In the genomic region with DNA sequence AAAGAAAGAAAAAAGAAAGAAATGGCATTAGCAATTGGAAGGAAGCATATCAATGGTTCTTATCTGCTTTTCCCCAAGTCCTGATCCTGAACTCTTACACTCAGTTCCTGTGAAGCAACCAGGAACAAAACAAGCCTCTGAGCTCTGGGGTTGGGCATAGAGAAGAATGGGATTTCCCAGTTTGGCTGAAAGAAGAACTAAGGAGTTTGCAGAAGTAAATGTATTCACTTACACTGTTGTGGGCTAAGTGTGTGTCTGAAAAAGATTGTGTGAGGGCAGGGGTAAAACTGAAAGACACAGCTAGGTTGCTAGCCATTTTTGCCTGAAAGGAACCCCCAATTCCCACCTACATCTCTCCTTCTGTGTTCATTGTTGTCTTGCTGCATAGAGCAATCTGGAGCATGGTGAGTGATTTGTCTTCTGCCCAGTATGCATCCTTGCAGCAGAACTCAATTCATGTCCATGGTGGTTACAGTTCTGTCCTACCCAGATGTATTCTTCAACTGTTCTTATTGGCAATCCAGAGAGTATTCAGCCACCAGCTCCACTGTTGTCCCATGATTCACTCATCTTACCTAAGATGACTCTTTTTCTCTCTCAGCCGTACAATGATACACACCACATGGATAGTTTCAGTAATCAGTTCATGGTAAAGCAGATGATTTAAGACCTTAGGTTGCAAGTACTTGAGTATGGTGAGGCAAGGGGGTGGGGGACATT, we compare ENCODE assay signal across 13 cellular contexts.
DNase-seq lines count a peak whose midpoint lies in the region; ATAC-seq and TF ChIP-seq lines count a peak whose summit lies in the region.
"Had no signal": no experiment of that assay in that cellular context is flagged by ENCODE, and none has a peak within 500 bp of the region (broad histone marks: within the 10 kb centered on the region; RNA-seq: fewer than 3 reads in every experiment).

No MANE protein-coding gene starts in this region.

- no peaks in the 10 kb centered on the region for H3K9me3 Mint-ChIP-seq in activated naive CD8-positive, alpha-beta T cell (ENCODE audit: low read depth)
- H3K9me3 Mint-ChIP-seq in activated naive CD8-positive, alpha-beta T cell treated with anti-CD3 and anti-CD28 coated beads for 36 hours: no peaks in the 10 kb centered on the region
- H3K9me3 Mint-ChIP-seq in effector memory CD8-positive, alpha-beta T cell: no peaks in the 10 kb centered on the region

- H3K27ac Mint-ChIP-seq in activated naive CD8-positive, alpha-beta T cell: peak overlapping the region; percentile 42
- H3K27ac Mint-ChIP-seq in activated naive CD8-positive, alpha-beta T cell treated with anti-CD3 and anti-CD28 coated beads for 36 hours: no peak overlapping the region
- peak overlapping the region; percentile 3 to 44 for H3K27ac Mint-ChIP-seq in effector memory CD8-positive, alpha-beta T cell

- H3K27me3 ChIP-seq in upper lobe of right lung: no peaks in the 10 kb centered on the region
- no peaks in the 10 kb centered on the region for H3K27me3 ChIP-seq in prostate gland (replicated peaks; ENCODE audit: insufficient read depth)
- H3K27me3 ChIP-seq: esophagus muscularis mucosa had no signal

- no peak for TF ChIP-seq CTCF in upper lobe of right lung (IDR thresholded peaks at IDR 0.05)
- no peak for TF ChIP-seq CTCF in prostate gland (IDR thresholded peaks at IDR 0.05)

- WGBS in prostate gland: 95% methylated on average over 1 of the region's 1 CpG

- peaks cover 4% of the 10 kb centered on the region for H3K4me1 ChIP-seq in upper lobe of right lung
- no peaks in the 10 kb centered on the region for H3K4me1 ChIP-seq in prostate gland (replicated peaks)
- H3K4me1 ChIP-seq: parathyroid adenoma had no signal

- no peak overlapping the region for H3K4me3 Mint-ChIP-seq in activated naive CD8-positive, alpha-beta T cell
- no peak overlapping the region for H3K4me3 Mint-ChIP-seq in activated naive CD8-positive, alpha-beta T cell treated with anti-CD3 and anti-CD28 coated beads for 36 hours
- H3K4me3 Mint-ChIP-seq in effector memory CD8-positive, alpha-beta T cell: no peak overlapping the region

- H3K9me3 ChIP-seq in upper lobe of right lung (no peaks in the 10 kb centered on the region), prostate gland (no peaks in the 10 kb centered on the region)
- H3K9me3 ChIP-seq: esophagus muscularis mucosa had no signal

- no peak for TF ChIP-seq POLR2A in prostate gland (IDR thresholded peaks at IDR 0.05)

- DNase-seq in activated naive CD8-positive, alpha-beta T cell treated with anti-CD3 and anti-CD28 coated beads for 36 hours: no peak
- DNase-seq in effector memory CD8-positive, alpha-beta T cell: no peak
- DNase-seq in upper lobe of right lung (no peak), prostate gland (ENCODE audit: low spot score) (no peak), GM19240 (ENCODE audit: insufficient read length, low spot score) (no peak)
- DNase-seq in stimulated activated CD4-positive, alpha-beta T cell treated with anti-CD3 and anti-CD28 coated beads, Interleukin-2, amount 100 ng/mL, for 48 hours: no peak
- DNase-seq: DMS79 treated with DMSO at 0.1 percent for 48 hours; stimulated activated CD4-positive, alpha-beta T cell treated with anti-CD3 and anti-CD28 coated beads, Interleukin-15, amount 100 ng/mL, for 24 hours had no signal

- no peak overlapping the region for H3K4me3 ChIP-seq in upper lobe of right lung
- H3K4me3 ChIP-seq in prostate gland: no peak overlapping the region
- H3K4me3 ChIP-seq: esophagus muscularis mucosa had no signal

- H3K27ac ChIP-seq in upper lobe of right lung (no peak overlapping the region), prostate gland (no peak overlapping the region)
- H3K27ac ChIP-seq: esophagus muscularis mucosa, parathyroid adenoma had no signal

- H3K4me1 Mint-ChIP-seq in activated naive CD8-positive, alpha-beta T cell (ENCODE audit: low read depth): peaks cover 38% of the 10 kb centered on the region
- peaks cover 33% of the 10 kb centered on the region for H3K4me1 Mint-ChIP-seq in activated naive CD8-positive, alpha-beta T cell treated with anti-CD3 and anti-CD28 coated beads for 36 hours
- H3K4me1 Mint-ChIP-seq in effector memory CD8-positive, alpha-beta T cell (ENCODE audit: low read depth in 2 of 2): peaks cover 18 to 46% of the 10 kb centered on the region in 2 donors

- no peaks in the 10 kb centered on the region for H3K27me3 Mint-ChIP-seq in activated naive CD8-positive, alpha-beta T cell
- H3K27me3 Mint-ChIP-seq in activated naive CD8-positive, alpha-beta T cell treated with anti-CD3 and anti-CD28 coated beads for 36 hours: no peaks in the 10 kb centered on the region
- H3K27me3 Mint-ChIP-seq in effector memory CD8-positive, alpha-beta T cell: no peaks in the 10 kb centered on the region

- ATAC-seq in HG02885 (IDR thresholded peaks at IDR 0.05; ENCODE audit: poor library complexity, unreplicated experiment): peak; percentile 72
- no peak for ATAC-seq in effector memory CD8-positive, alpha-beta T cell (replicated peaks)
- ATAC-seq in upper lobe of right lung: peak; percentile 66
- ATAC-seq: Panc1 had no signal

- intact Hi-C loops in upper lobe of right lung (cut with DNase I): no loop called here
- intact Hi-C loops in prostate gland (cut with DNase I): no loop called here

- H3K36me3 Mint-ChIP-seq in activated naive CD8-positive, alpha-beta T cell: peaks cover 10% of the 10 kb centered on the region
- peaks cover 6% of the 10 kb centered on the region for H3K36me3 Mint-ChIP-seq in activated naive CD8-positive, alpha-beta T cell treated with anti-CD3 and anti-CD28 coated beads for 36 hours
- H3K36me3 Mint-ChIP-seq in effector memory CD8-positive, alpha-beta T cell (ENCODE audit: insufficient read depth): peaks cover 8% of the 10 kb centered on the region

- H3K36me3 ChIP-seq in upper lobe of right lung (no peaks in the 10 kb centered on the region), prostate gland (no peaks in the 10 kb centered on the region)
- H3K36me3 ChIP-seq: esophagus muscularis mucosa had no signal
